ENCODE assay signal across 18 cellular contexts in genomic region chr5:120473332-120473731, GRCh38. TPM values are rescaled to one million over a fixed set of nuclear protein-coding genes. Genes with fewer than 3 reads are reported as not detected.
DNase-seq lines count a peak whose midpoint lies in the region; ATAC-seq, FAIRE-seq and TF ChIP-seq lines count a peak whose summit lies in the region.
"Had no signal": no experiment of that assay in that cellular context is flagged by ENCODE, and none has a peak within 500 bp of the region (broad histone marks: within the 10 kb centered on the region; RNA-seq: fewer than 3 reads in every experiment).

No MANE protein-coding gene starts in this region.

- no peak overlapping the region for H2AFZ ChIP-seq in PC-3 (ENCODE audit: low read length)

- TF ChIP-seq POLR2A in H54 (IDR thresholded peaks at IDR 0.05; ENCODE audit: low read depth, low read length): no peak
- TF ChIP-seq POLR2A in gastroesophageal sphincter (IDR thresholded peaks at IDR 0.05): no peak

- H3K9ac ChIP-seq in PC-3 (ENCODE audit: low read length): no peak overlapping the region

- no peak for TF ChIP-seq EP300 in gastroesophageal sphincter (IDR thresholded peaks at IDR 0.05)

- no peaks in the 10 kb centered on the region for H3F3A ChIP-seq in PC-3 (ENCODE audit: low read length, unreplicated experiment)

- BruUV-seq in PC-3 (replicated peaks; lab: Mats Ljungman, UMichigan): no TSS peak

- H3K9me2 ChIP-seq in PC-3 (replicated peaks; ENCODE audit: low read length): no peaks in the 10 kb centered on the region

- peak; percentile 45 for ATAC-seq in PC-3
- peak; percentile 53 for ATAC-seq in SK-N-SH treated with all-trans-retinoic acid at 6 μM for 48 hours
- ATAC-seq in gastroesophageal sphincter: no peak
- ATAC-seq: HepG2 had no signal

- H3K27me3 Mint-ChIP-seq in osteocyte (ENCODE audit: unreplicated experiment): no peaks in the 10 kb centered on the region
- H3K27me3 Mint-ChIP-seq: CD4-positive, alpha-beta T cell had no signal

- peak; percentile 20 for FAIRE-seq in H54 (lab: Jason Lieb, UNC)
- FAIRE-seq: A204.1, HepG2 had no signal

- H3K4me1 Mint-ChIP-seq in osteocyte (ENCODE audit: unreplicated experiment): peaks cover 44% of the 10 kb centered on the region
- H3K4me1 Mint-ChIP-seq: H9 had no signal

- no peaks in the 10 kb centered on the region for H3K36me3 Mint-ChIP-seq in osteocyte (ENCODE audit: unreplicated experiment)

- DNase-seq in H54 (ENCODE audit: insufficient read length, low spot score): no peak
- peak; percentile 23 for DNase-seq in PC-3
- no peak for DNase-seq in osteocyte (ENCODE audit: extremely low spot score, unreplicated experiment)
- no peak for DNase-seq in activated CD4-positive, alpha-beta T cell treated with anti-CD3 and anti-CD28 coated beads, Interleukin-2, amount 50 U/mL, for 4 hours
- no peak for DNase-seq in right atrium auricular region (ENCODE audit: low spot score)
- no peak for DNase-seq in SHP77 (lab: John Stamatoyannopoulos, UW)
- DNase-seq: ACHN; BE2C; C1 segment of cervical spinal cord; CD4-positive, alpha-beta T cell; DMS79 treated with DMSO at 0.1 percent for 48 hours; GF-D8; GOT3; H9 had no signal

- H3K9me3 ChIP-seq in PC-3 (ENCODE audit: low read length) (no peaks in the 10 kb centered on the region), right atrium auricular region (no peaks in the 10 kb centered on the region), gastroesophageal sphincter (no peaks in the 10 kb centered on the region)
- H3K9me3 ChIP-seq: BE2C had no signal

- WGBS in gastroesophageal sphincter (ENCODE audit: low coverage in 1 of 2), 2 donors: 56 to 71% methylated on average over 2 of the region's 2 CpGs

- POLR2A ChIA-PET in PC-3 (lab: Charles Lee; ENCODE audit: unreplicated experiment): no interaction called here

- no peaks in the 10 kb centered on the region for H3K4me1 ChIP-seq in PC-3 (ENCODE audit: insufficient read depth, low read length)
- no peaks in the 10 kb centered on the region for H3K4me1 ChIP-seq in right atrium auricular region
- no peaks in the 10 kb centered on the region for H3K4me1 ChIP-seq in gastroesophageal sphincter
- H3K4me1 ChIP-seq: BE2C had no signal

- H3K4me3 ChIP-seq in PC-3 (ENCODE audit: low read length): no peak overlapping the region
- H3K4me3 ChIP-seq in right atrium auricular region: no peak overlapping the region
- no peak overlapping the region for H3K4me3 ChIP-seq in gastroesophageal sphincter

- H3K4me2 ChIP-seq in PC-3 (ENCODE audit: low read length): no peak overlapping the region

- no peak overlapping the region for H3K4me3 Mint-ChIP-seq in osteocyte (ENCODE audit: unreplicated experiment)
- H3K4me3 Mint-ChIP-seq: CD4-positive, alpha-beta T cell; H9 had no signal

- H3K36me3 ChIP-seq in PC-3 (ENCODE audit: low read depth, low read length): no peaks in the 10 kb centered on the region
- no peaks in the 10 kb centered on the region for H3K36me3 ChIP-seq in right atrium auricular region
- no peaks in the 10 kb centered on the region for H3K36me3 ChIP-seq in gastroesophageal sphincter
- H3K36me3 ChIP-seq: BE2C had no signal

- TF ChIP-seq CTCF in PC-3 (conservative IDR thresholded peaks at IDR 0.05; ENCODE audit: low read depth, low read length) (0 out of 2 replicates have a peak, but pooled peaks have one; percentile 26), osteocyte (IDR thresholded peaks at IDR 0.05) (peak; percentile 43), right atrium auricular region (IDR thresholded peaks at IDR 0.05) (no peak), gastroesophageal sphincter (IDR thresholded peaks at IDR 0.05) (no peak)

- no peak overlapping the region for H3K27ac Mint-ChIP-seq in osteocyte (ENCODE audit: unreplicated experiment)
- H3K27ac Mint-ChIP-seq: CD4-positive, alpha-beta T cell; H9 had no signal

- CTCF ChIA-PET in PC-3 (lab: Charles Lee): no interaction called here

- H3K27ac ChIP-seq in PC-3 (ENCODE audit: low read length) (no peak overlapping the region), right atrium auricular region (no peak overlapping the region), gastroesophageal sphincter (no peak overlapping the region)

- no peaks in the 10 kb centered on the region for H4K20me1 ChIP-seq in PC-3 (ENCODE audit: low read length)

- intact Hi-C loops in PC-3 (cut with micrococcal nuclease): no loop called here

- no peaks in the 10 kb centered on the region for H3K9me3 Mint-ChIP-seq in osteocyte (ENCODE audit: unreplicated experiment)
- H3K9me3 Mint-ChIP-seq: H9 had no signal

- 0 out of 2 replicates have a peak, but pooled peaks cover 6% of the 10 kb centered on the region for H3K79me2 ChIP-seq in PC-3 (ENCODE audit: low read length)

- H3K27me3 ChIP-seq in PC-3 (ENCODE audit: low read length) (no peaks in the 10 kb centered on the region), right atrium auricular region (no peaks in the 10 kb centered on the region), gastroesophageal sphincter (no peaks in the 10 kb centered on the region)
- H3K27me3 ChIP-seq: BE2C had no signal

TF ChIP-seq in SK-N-SH treated with all-trans-retinoic acid at 6 μM for 48 hours, 23 proteins besides CTCF, POLR2A, EP300 and RAD21:
- TF ChIP-seq RARB (CRISPR knock-in tag; IDR thresholded peaks at IDR 0.05) (no peak), ISL1 (CRISPR knock-in tag; IDR thresholded peaks at IDR 0.05) (no peak), TSHZ2 (CRISPR knock-in tag; IDR thresholded peaks at IDR 0.05) (no peak), TOX (CRISPR knock-in tag; IDR thresholded peaks at IDR 0.05; ENCODE audit: borderline replicate concordance) (no peak)

RNA-seq across cellular contexts. Expression of gene PRR16, which starts 9.2 kb away (rescaled TPM):
- total RNA-seq in PC-3 (2014; rRNA removed) (2.4 and 3.6 TPM in 2 replicates), osteocyte (18.3 and 20.9 TPM in 2 replicates), right atrium auricular region (1 to 10 TPM; 1.7 to 6.3 TPM), gastroesophageal sphincter (1 to 10 TPM; 2.7 to 7.0 (median 3.7) TPM)
- total RNA-seq: CD4-positive, alpha-beta T cell; HepG2 had no signal

Comparison
In these comparisons a context has a peak if more than half of its experiments do, and no peak if none do; other contexts are left out.
1. CTCF ChIP-seq: peak in PC-3 (single experiment) and osteocyte (single experiment); none in right atrium auricular region (0 of 2) and gastroesophageal sphincter (0 of 4).